In the genomic region with DNA sequence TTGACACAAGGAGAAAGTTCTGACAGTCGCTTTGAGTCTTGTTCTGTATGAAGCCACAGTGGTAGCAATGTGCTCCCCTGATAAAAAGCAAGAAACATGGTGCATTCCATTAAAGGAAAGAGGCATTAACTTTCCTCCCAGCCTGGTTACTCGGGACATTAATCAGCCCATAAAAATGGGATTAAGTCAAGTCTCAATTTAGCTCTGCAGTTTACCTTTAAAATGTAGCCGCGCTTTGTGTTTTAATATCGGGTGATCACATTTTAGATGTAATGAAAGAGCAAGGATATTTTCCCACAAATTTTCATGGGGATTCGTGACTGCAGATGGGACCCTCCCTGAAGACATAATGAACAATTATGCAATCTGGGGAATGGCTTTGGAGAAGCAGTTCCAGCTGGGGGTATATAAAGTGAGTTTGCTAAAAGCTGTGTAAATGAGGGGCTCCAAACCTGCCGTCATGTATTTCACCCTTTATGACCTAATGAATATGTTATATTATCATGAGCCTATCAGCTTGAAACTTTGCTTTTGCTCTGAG, we compare ENCODE assay signal across 30 cellular contexts. TPM values are rescaled to one million over a fixed set of nuclear protein-coding genes. Genes with fewer than 3 reads are reported as not detected.
DNase-seq lines count a peak whose midpoint lies in the region; FAIRE-seq and TF ChIP-seq lines count a peak whose summit lies in the region.
"Had no signal": no experiment of that assay in that cellular context is flagged by ENCODE, and none has a peak within 500 bp of the region (broad histone marks: within the 10 kb centered on the region; RNA-seq: fewer than 3 reads in every experiment).

No MANE protein-coding gene starts in this region.

- H3K79me1 ChIP-seq in mesendoderm (ENCODE audit: low read length): no peaks in the 10 kb centered on the region

- no peak overlapping the region for H3K9ac ChIP-seq in smooth muscle cell (ENCODE audit: low read depth)
- no peak overlapping the region for H3K9ac ChIP-seq in mesendoderm (ENCODE audit: low read length)

- POLR2A ChIA-PET in HEK293T (lab: Yijun Ruan, JAX): no interaction called here

- H3K56ac ChIP-seq in mesendoderm (ENCODE audit: low read length): no peak overlapping the region

- no peak overlapping the region for H2BK120ac ChIP-seq in mesendoderm (ENCODE audit: low read depth, low read length)

- no peaks in the 10 kb centered on the region for H4K20me1 ChIP-seq in hepatocyte (ENCODE audit: insufficient read depth, poor library complexity, severe bottlenecking)
- H4K20me1 ChIP-seq in smooth muscle cell (ENCODE audit: low read depth): no peaks in the 10 kb centered on the region
- H4K20me1 ChIP-seq in osteoblast (ENCODE audit: insufficient read depth, low read length): no peaks in the 10 kb centered on the region

- H3F3A ChIP-seq in smooth muscle cell (ENCODE audit: low read depth): peaks cover 26% of the 10 kb centered on the region

- H3K9me3 ChIP-seq in hepatocyte (ENCODE audit: low read depth) (no peaks in the 10 kb centered on the region), smooth muscle cell (replicated peaks; ENCODE audit: low read depth) (no peaks in the 10 kb centered on the region), osteoblast (ENCODE audit: low read depth, low read length) (no peaks in the 10 kb centered on the region)
- H3K9me3 ChIP-seq: A549, Caco-2, MG63, SJSA1 had no signal

- H2AFZ ChIP-seq in hepatocyte: no peak overlapping the region
- no peak overlapping the region for H2AFZ ChIP-seq in smooth muscle cell (ENCODE audit: low read depth)
- no peak overlapping the region for H2AFZ ChIP-seq in osteoblast (ENCODE audit: low read length)

- H3K4me1 ChIP-seq in hepatocyte (ENCODE audit: insufficient read depth): peaks cover 3% of the 10 kb centered on the region
- H3K4me1 ChIP-seq in smooth muscle cell (ENCODE audit: low read depth): no peaks in the 10 kb centered on the region
- H3K4me1 ChIP-seq in osteoblast (ENCODE audit: insufficient read depth, low read length): no peaks in the 10 kb centered on the region
- no peaks in the 10 kb centered on the region for H3K4me1 ChIP-seq in mesendoderm (ENCODE audit: control insufficient read depth, low read depth, low read length)
- H3K4me1 ChIP-seq: Caco-2 had no signal

- H2BK5ac ChIP-seq in mesendoderm (ENCODE audit: low read length): no peak overlapping the region

- H3K27ac ChIP-seq in hepatocyte (no peak overlapping the region), smooth muscle cell (ENCODE audit: low read depth) (peak overlapping the region; percentile 14), osteoblast (ENCODE audit: low read depth, low read length) (no peak overlapping the region), mesendoderm (ENCODE audit: low read depth, low read length) (no peak overlapping the region)
- H3K27ac ChIP-seq: A549, SJSA1 had no signal

- 41% methylated on average over 7 of the region's 7 CpGs for WGBS in hepatocyte (ENCODE audit: low lambda C conversion rate, missing lambda C conversion rate)
- WGBS in smooth muscle cell (ENCODE audit: low lambda C conversion rate): 21% methylated on average over 7 of the region's 7 CpGs
- WGBS in mesendoderm (ENCODE audit: extremely low coverage, insufficient coverage, low lambda C conversion rate): no CpG with 5 or more reads among the region's 7 CpGs

- H2AK5ac ChIP-seq in mesendoderm (ENCODE audit: low read length): no peak overlapping the region

- no peak overlapping the region for H2BK15ac ChIP-seq in mesendoderm (replicated peaks; ENCODE audit: low read depth)

- H3K4ac ChIP-seq in mesendoderm (ENCODE audit: low read depth, low read length): no peak overlapping the region

- H4K8ac ChIP-seq in mesendoderm (ENCODE audit: low read depth, low read length): no peak overlapping the region

- CTCF ChIA-PET in HEK293T (lab: Yijun Ruan, JAX): no interaction called here

- no peaks in the 10 kb centered on the region for H3K79me2 ChIP-seq in hepatocyte
- no peaks in the 10 kb centered on the region for H3K79me2 ChIP-seq in smooth muscle cell (ENCODE audit: low read depth)
- H3K79me2 ChIP-seq in osteoblast (ENCODE audit: insufficient read depth, low read length): no peaks in the 10 kb centered on the region
- no peaks in the 10 kb centered on the region for H3K79me2 ChIP-seq in mesendoderm (ENCODE audit: control insufficient read depth, insufficient read depth, low read length)

- TF ChIP-seq CTCF in hepatocyte (IDR thresholded peaks at IDR 0.05; ENCODE audit: poor library complexity) (no peak), smooth muscle cell (IDR thresholded peaks at IDR 0.05; ENCODE audit: borderline replicate concordance, insufficient read depth, poor library complexity, severe bottlenecking) (no peak), osteoblast (IDR thresholded peaks at IDR 0.05; ENCODE audit: extremely low read depth, low read depth, low read length) (no peak)

- no peaks in the 10 kb centered on the region for H3K36me3 ChIP-seq in hepatocyte (replicated peaks; ENCODE audit: insufficient read depth, low read depth)
- H3K36me3 ChIP-seq in smooth muscle cell (ENCODE audit: low read depth): no peaks in the 10 kb centered on the region
- no peaks in the 10 kb centered on the region for H3K36me3 ChIP-seq in osteoblast (ENCODE audit: insufficient read depth, low read length)
- no peaks in the 10 kb centered on the region for H3K36me3 ChIP-seq in mesendoderm (ENCODE audit: control insufficient read depth, insufficient read depth, low read length)
- H3K36me3 ChIP-seq: MG63, SJSA1 had no signal

- FAIRE-seq in G401.6 (lab: Jason Lieb, UNC): peak; percentile 100
- FAIRE-seq: A549, GM12892, GM19239, H54, HTR-8/SVneo had no signal

- no peak overlapping the region for H3K23ac ChIP-seq in mesendoderm (ENCODE audit: low read length)

- peak; percentile 10 for DNase-seq in HEK293T (ENCODE audit: extremely low spot score)
- no peak for DNase-seq in hepatocyte (ENCODE audit: low spot score)
- DNase-seq in smooth muscle cell (lab: John Stamatoyannopoulos, UW; ENCODE audit: unreplicated experiment): no peak
- DNase-seq in osteoblast (ENCODE audit: insufficient read length, low spot score, missing footprints): no peak
- DNase-seq in hippocampal formation (lab: John Stamatoyannopoulos, UW): no peak
- DNase-seq in mesendoderm: no peak
- DNase-seq: C1 segment of cervical spinal cord; Caco-2; CD4-positive, alpha-beta memory T cell; DMS79; EL; HFFc6; KBM-7; MG63; NCI-H1417; NCI-H1694 treated with DMSO at 0.1 percent for 48 hours; NCI-H2081 treated with DMSO at 0.1 percent for 48 hours; NCI-H2171 treated with DMSO at 0.1 percent for 48 hours; NCI-H345; NCI-H526; Right ventricle myocardium superior; RPMI8226; T-cell had no signal

- H3K27me3 ChIP-seq in hepatocyte (no peaks in the 10 kb centered on the region), smooth muscle cell (ENCODE audit: low read depth) (no peaks in the 10 kb centered on the region), osteoblast (ENCODE audit: insufficient read depth, low read length) (no peaks in the 10 kb centered on the region), mesendoderm (ENCODE audit: insufficient read depth, low read length, poor library complexity) (no peaks in the 10 kb centered on the region)
- H3K27me3 ChIP-seq: MG63, SJSA1 had no signal

- no peak overlapping the region for H3K18ac ChIP-seq in mesendoderm (ENCODE audit: low read length)

- no peaks in the 10 kb centered on the region for H3K9me2 ChIP-seq in hepatocyte (replicated peaks; ENCODE audit: insufficient read depth)

- H4K5ac ChIP-seq in mesendoderm (ENCODE audit: low read length): no peak overlapping the region

- H3K4me3 ChIP-seq in hepatocyte (no peak overlapping the region), smooth muscle cell (peak overlapping the region; percentile 11), osteoblast (ENCODE audit: insufficient read depth, low read length) (no peak overlapping the region), mesendoderm (ENCODE audit: low read length) (no peak overlapping the region)
- H3K4me3 ChIP-seq: A549, MG63, SJSA1 had no signal

- peak overlapping the region; percentile 3 for H3K4me2 ChIP-seq in hepatocyte
- peak overlapping the region; percentile 72 for H3K4me2 ChIP-seq in smooth muscle cell
- H3K4me2 ChIP-seq in osteoblast (ENCODE audit: insufficient read depth, low read length): no peak overlapping the region
- no peak overlapping the region for H3K4me2 ChIP-seq in mesendoderm (ENCODE audit: low read length)
- H3K4me2 ChIP-seq: A549 had no signal

TF ChIP-seq in HEK293T, 16 proteins besides CTCF, POLR2A, EP300 and RAD21:
- TF ChIP-seq L3MBTL2 (conservative IDR thresholded peaks at IDR 0.05) (no peak), HDGF (IDR thresholded peaks at IDR 0.05; ENCODE audit: borderline replicate concordance) (no peak), CTBP1 (IDR thresholded peaks at IDR 0.05; ENCODE audit: borderline replicate concordance) (no peak), ZNF384 (IDR thresholded peaks at IDR 0.05) (no peak), LEF1 (IDR thresholded peaks at IDR 0.05; ENCODE audit: borderline replicate concordance) (no peak), FOXA1 (IDR thresholded peaks at IDR 0.05) (no peak), ARNT (IDR thresholded peaks at IDR 0.05) (no peak), NFRKB (IDR thresholded peaks at IDR 0.05) (no peak), SUZ12 (IDR thresholded peaks at IDR 0.05) (no peak), FOXM1 (IDR thresholded peaks at IDR 0.05; ENCODE audit: borderline replicate concordance) (no peak), BHLHE40 (IDR thresholded peaks at IDR 0.05; ENCODE audit: borderline replicate concordance) (no peak), TARDBP (IDR thresholded peaks at IDR 0.05) (no peak), FOXK2 (IDR thresholded peaks at IDR 0.05) (no peak)
- TF ChIP-seq, protein P1, sequence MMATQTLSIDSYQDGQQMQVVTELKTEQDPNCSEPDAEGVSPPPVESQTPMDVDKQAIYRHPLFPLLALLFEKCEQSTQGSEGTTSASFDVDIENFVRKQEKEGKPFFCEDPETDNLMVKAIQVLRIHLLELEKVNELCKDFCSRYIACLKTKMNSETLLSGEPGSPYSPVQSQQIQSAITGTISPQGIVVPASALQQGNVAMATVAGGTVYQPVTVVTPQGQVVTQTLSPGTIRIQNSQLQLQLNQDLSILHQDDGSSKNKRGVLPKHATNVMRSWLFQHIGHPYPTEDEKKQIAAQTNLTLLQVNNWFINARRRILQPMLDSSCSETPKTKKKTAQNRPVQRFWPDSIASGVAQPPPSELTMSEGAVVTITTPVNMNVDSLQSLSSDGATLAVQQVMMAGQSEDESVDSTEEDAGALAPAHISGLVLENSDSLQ (IDR thresholded peaks at IDR 0.05): no peak

RNA-seq across cellular contexts. Expression of a gene that starts 31.7 kb away (rescaled TPM):
- total RNA-seq in hepatocyte: 111 and 116 TPM in 2 replicates
- 148 and 163 TPM in 2 replicates for polyA plus RNA-seq in hepatocyte
- 621 and 648 TPM in 2 replicates for total RNA-seq in smooth muscle cell
- polyA plus RNA-seq in smooth muscle cell: 878 and 879 TPM in 2 replicates
- total RNA-seq in osteoblast: 13.6 and 14.8 TPM in 2 replicates
- polyA plus RNA-seq in mesendoderm (2013, experiment 1 of 2): 43.7 TPM
- 40.0 TPM for polyA plus RNA-seq in mesendoderm (2013, experiment 2 of 2)

Comparison
In these comparisons a context has a peak if more than half of its experiments do, and no peak if none do; other contexts are left out.
1. H3K4me2 ChIP-seq: peak in hepatocyte (single experiment) and smooth muscle cell (single experiment); none in osteoblast (single experiment) and mesendoderm (single experiment).